Comparison of ENCODE assay signal across 8 cellular contexts in the genomic region with DNA sequence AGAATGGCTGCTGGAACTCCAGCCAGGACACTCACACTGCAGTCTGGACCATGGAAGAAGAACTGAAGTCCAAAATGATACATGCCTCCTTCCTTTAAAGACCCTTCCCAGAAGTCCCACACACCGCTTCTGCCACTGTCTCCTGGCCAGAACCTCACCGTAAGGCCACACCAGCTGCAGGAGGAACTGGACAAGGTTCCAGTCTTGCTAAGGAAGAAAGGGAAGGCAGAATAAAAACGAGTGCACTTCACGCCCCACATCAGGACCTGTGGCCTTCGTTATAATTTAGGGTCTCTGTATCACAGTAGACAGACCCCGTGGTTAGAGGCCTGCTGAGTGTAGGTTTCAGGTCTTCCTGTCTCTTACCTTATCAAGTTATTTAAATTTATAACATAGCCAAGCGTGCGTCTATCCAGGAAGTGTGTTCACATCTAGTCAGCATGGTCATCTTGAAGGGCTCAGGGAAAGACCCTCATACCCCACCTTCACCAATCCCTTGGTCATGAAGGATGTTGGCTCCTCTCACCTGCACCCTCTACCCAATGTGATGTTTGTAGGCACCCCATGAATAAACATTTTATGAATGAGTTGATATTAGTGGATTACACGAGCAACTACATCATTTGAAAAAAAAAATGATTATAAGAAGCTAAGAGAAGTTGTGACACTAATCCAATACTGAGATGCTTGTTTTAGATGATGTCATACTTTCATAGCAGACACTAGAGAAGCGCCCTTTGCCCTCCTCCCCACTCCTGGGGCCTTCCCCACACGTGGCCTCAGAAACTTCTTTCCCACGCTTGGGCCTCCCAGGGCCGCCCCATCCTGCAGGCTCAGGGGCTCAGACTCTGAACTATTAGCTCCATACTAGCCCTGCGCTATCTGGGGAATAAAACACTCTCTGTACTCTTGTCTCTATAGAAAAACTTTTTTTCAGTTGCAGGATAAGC.
DNase-seq lines count a peak whose midpoint lies in the region; ATAC-seq and TF ChIP-seq lines count a peak whose summit lies in the region.

No MANE protein-coding gene starts in this region.

- peaks cover 0 to 57% (median 28%) of the 10 kb centered on the region in 12 donors for H3K4me1 ChIP-seq in heart left ventricle

- DNase-seq in GM10266 (ENCODE audit: extremely low spot score): peak; percentile 75
- DNase-seq in fibroblast of mammary gland (ENCODE audit: low read depth): peak; percentile 27
- DNase-seq in NCI-H2029 (lab: John Stamatoyannopoulos, UW): no peak
- DNase-seq in heart left ventricle: no peak
- DNase-seq in NCI-H1092 treated with DMSO at 0.1 percent for 48 hours (lab: John Stamatoyannopoulos, UW): no peak
- no peak for DNase-seq in DMS79 treated with DMSO at 0.1 percent for 48 hours (lab: John Stamatoyannopoulos, UW)

- H3K9me3 ChIP-seq in heart left ventricle: no peaks in the 10 kb centered on the region

- intact Hi-C loops in heart left ventricle (cut with DNase I): loop anchor here in 3 of 10 donors (10.0 kb wide), 2 partner anchors 46 to 156 kb away; partner anchors contain the start of genes FAM210A (in 2 of the 3) and RNMT (in 2 of the 3)

- H3K4me3 ChIP-seq in fibroblast of mammary gland (ENCODE audit: control insufficient read depth, low read depth, low read length) (no peak overlapping the region), heart left ventricle (no peak overlapping the region)

- no peaks in the 10 kb centered on the region for H3K27me3 ChIP-seq in heart left ventricle

- no peak for TF ChIP-seq POLR2A in heart left ventricle (IDR thresholded peaks at IDR 0.05)

- peak overlapping the region in 3 of 12 donors; percentile 58 to 94 (median 86) for H3K27ac ChIP-seq in heart left ventricle

- ATAC-seq in GM21381 (IDR thresholded peaks at IDR 0.05; ENCODE audit: unreplicated experiment) (peak; percentile 44), HG03521 (IDR thresholded peaks at IDR 0.05; ENCODE audit: unreplicated experiment) (peak; percentile 33), heart left ventricle (no peak)

- no peaks in the 10 kb centered on the region for H3K36me3 ChIP-seq in heart left ventricle

- TF ChIP-seq CTCF in GM10266 (IDR thresholded peaks at IDR 0.05; ENCODE audit: control insufficient read depth, insufficient read depth, low read depth, missing control alignments) (no peak), fibroblast of mammary gland (conservative IDR thresholded peaks at IDR 0.05; ENCODE audit: control insufficient read depth, insufficient read depth, low read depth, low read length) (no peak), heart left ventricle (IDR thresholded peaks at IDR 0.05) (no peak)

- 74 to 82% (median 81%) methylated on average over 14 of the region's 14 CpGs for WGBS in heart left ventricle, 4 donors

Comparison
In these comparisons a context has a peak if more than half of its experiments do, and no peak if none do; other contexts are left out.
1. DNase-seq: peak in GM10266 (single experiment) and fibroblast of mammary gland (single experiment); none in NCI-H2029 (single experiment), heart left ventricle (0 of 5), NCI-H1092 treated with DMSO at 0.1 percent for 48 hours (single experiment) and DMS79 treated with DMSO at 0.1 percent for 48 hours (single experiment).
2. ATAC-seq: peak in GM21381 (single experiment) and HG03521 (single experiment); none in heart left ventricle (0 of 4).